Comparison of ENCODE assay signal across 8 cellular contexts in genomic region chr6:2988426-2989331, GRCh38. TPM values are rescaled to one million over a fixed set of nuclear protein-coding genes. Genes with fewer than 3 reads are reported as not detected.
DNase-seq lines count a peak whose midpoint lies in the region; ATAC-seq and TF ChIP-seq lines count a peak whose summit lies in the region.

No MANE protein-coding gene starts in this region.

- peaks cover 3% of the 10 kb centered on the region for H3K27me3 Mint-ChIP-seq in activated T-helper 2 cell treated with anti-CD3 and anti-CD28 coated beads, Interferon-gamma antibody, Interleukin-2, Interleukin-4, amounts not matched to agents 10 μg/mL and 5 μg/mL and 100 μg/mL, durations not matched to agents 14 hours and 24 hours and 36 hours (ENCODE audit: low read depth)
- no peaks in the 10 kb centered on the region for H3K27me3 Mint-ChIP-seq in natural killer cell (ENCODE audit: low read depth in 2 of 2)

- ATAC-seq in GM21717 (IDR thresholded peaks at IDR 0.05; ENCODE audit: unreplicated experiment) (peak; percentile 61), natural killer cell (peak; percentile 76 to 90 (median 82))
- peak; percentile 84 for ATAC-seq in stimulated activated naive CD8-positive, alpha-beta T cell treated with anti-CD3 and anti-CD28 coated beads, Interleukin-15, Interleukin-2, amounts not matched to agents 100 U/mL and 50 U/mL, for 24 hours

- H3K36me3 Mint-ChIP-seq in activated T-helper 2 cell treated with anti-CD3 and anti-CD28 coated beads, Interferon-gamma antibody, Interleukin-2, Interleukin-4, amounts not matched to agents 10 μg/mL and 5 μg/mL and 100 μg/mL, durations not matched to agents 14 hours and 24 hours and 36 hours (ENCODE audit: low read depth), result no peaks in the 10 kb centered on the region
- no peaks in the 10 kb centered on the region for H3K36me3 Mint-ChIP-seq in natural killer cell

- H3K4me3 ChIP-seq in fibroblast of mammary gland (ENCODE audit: control insufficient read depth, low read depth, low read length), result peak overlapping the region; percentile 73

- TF ChIP-seq CTCF in fibroblast of mammary gland (conservative IDR thresholded peaks at IDR 0.05; ENCODE audit: control insufficient read depth, insufficient read depth, low read depth, low read length) (peak; percentile 41), natural killer cell (IDR thresholded peaks at IDR 0.05) (peak; percentile 86)

- in situ Hi-C loops in KBM-7 (cut with MboI; ENCODE audit: low pct_unique_long_range_greater_than_20kb, low sequenced_read_pairs), result loop anchor here (25.0 kb wide), 1 partner anchor 1024 kb away; a partner anchor contains a TSS

- peaks cover 21% of the 10 kb centered on the region for H3K4me1 Mint-ChIP-seq in activated T-helper 2 cell treated with anti-CD3 and anti-CD28 coated beads, Interferon-gamma antibody, Interleukin-2, Interleukin-4, amounts not matched to agents 10 μg/mL and 5 μg/mL and 100 μg/mL, durations not matched to agents 14 hours and 24 hours and 36 hours (ENCODE audit: low read depth)
- H3K4me1 Mint-ChIP-seq in natural killer cell, result peaks cover 26 to 34% of the 10 kb centered on the region in 2 donors

- peak overlapping the region; percentile 93 for H3K4me3 Mint-ChIP-seq in activated T-helper 2 cell treated with anti-CD3 and anti-CD28 coated beads, Interferon-gamma antibody, Interleukin-2, Interleukin-4, amounts not matched to agents 10 μg/mL and 5 μg/mL and 100 μg/mL, durations not matched to agents 14 hours and 24 hours and 36 hours (ENCODE audit: low read depth)
- H3K4me3 Mint-ChIP-seq in natural killer cell, result peak overlapping the region; percentile 96

- peak overlapping the region; percentile 97 for H3K27ac Mint-ChIP-seq in activated T-helper 2 cell treated with anti-CD3 and anti-CD28 coated beads, Interferon-gamma antibody, Interleukin-2, Interleukin-4, amounts not matched to agents 10 μg/mL and 5 μg/mL and 100 μg/mL, durations not matched to agents 14 hours and 24 hours and 36 hours
- peak overlapping the region; percentile 95 to 99 for H3K27ac Mint-ChIP-seq in natural killer cell

- DNase-seq in DMS53 (lab: John Stamatoyannopoulos, UW) (peak; percentile 97), KBM-7 (peak; percentile 87), fibroblast of mammary gland (ENCODE audit: low read depth) (peak; percentile 92), natural killer cell (peak; percentile 77)
- DNase-seq in activated T-helper 2 cell treated with anti-CD3 and anti-CD28 coated beads, Interferon-gamma antibody, Interleukin-2, Interleukin-4, amounts not matched to agents 10 μg/mL and 5 μg/mL and 100 μg/mL, durations not matched to agents 14 hours and 24 hours and 36 hours (ENCODE audit: low spot score), result peak; percentile 74
- DNase-seq in stimulated activated naive CD8-positive, alpha-beta T cell treated with anti-CD3 and anti-CD28 coated beads, Interleukin-15, Interleukin-2, amounts not matched to agents 100 U/mL and 50 U/mL, for 24 hours, result peak; percentile 86

- H3K9me3 Mint-ChIP-seq in activated T-helper 2 cell treated with anti-CD3 and anti-CD28 coated beads, Interferon-gamma antibody, Interleukin-2, Interleukin-4, amounts not matched to agents 10 μg/mL and 5 μg/mL and 100 μg/mL, durations not matched to agents 14 hours and 24 hours and 36 hours, result no peaks in the 10 kb centered on the region
- H3K9me3 Mint-ChIP-seq in natural killer cell, result no peaks in the 10 kb centered on the region

- intact Hi-C loops in activated T-helper 2 cell treated with anti-CD3 and anti-CD28 coated beads, Interferon-gamma antibody, Interleukin-2, Interleukin-4, amounts not matched to agents 10 μg/mL and 5 μg/mL and 100 μg/mL, durations not matched to agents 14 hours and 24 hours and 36 hours (cut with micrococcal nuclease), result loop anchor here (1.0 to 2.0 kb wide), 10 partner anchors 11 to 223 kb away; partner anchors contain the start of genes BPHL, NQO2, SERPINB6 and WRNIP1
- intact Hi-C loops in natural killer cell (cut with micrococcal nuclease), result loop anchor here (1.0 to 2.0 kb wide), 7 partner anchors 16 to 222 kb away; partner anchors contain the start of gene TUBB2A

TF ChIP-seq in PFSK-1, 5 proteins besides CTCF, POLR2A, EP300 and RAD21:
- TF ChIP-seq TAF1 (IDR thresholded peaks at IDR 0.05; ENCODE audit: borderline replicate concordance, insufficient read depth, low read length), result peak; percentile 76
- TF ChIP-seq FOXP2 (optimal IDR thresholded peaks at IDR 0.05; ENCODE audit: borderline replicate concordance, extremely low read depth, extremely low read length, insufficient read depth), result peak; percentile 92
- peak; percentile 90 for TF ChIP-seq POLR2AphosphoS5 (IDR thresholded peaks at IDR 0.05; ENCODE audit: low read depth, low read length)
- TF ChIP-seq SIN3A (IDR thresholded peaks at IDR 0.05; ENCODE audit: borderline replicate concordance, insufficient read depth, low read length), result peak; percentile 14; the same call in 1 of the 2 replicates
- TF ChIP-seq REST (IDR thresholded peaks at IDR 0.05; ENCODE audit: insufficient read depth in 1 of 2, low read depth in 2 of 2, low read length in 2 of 2), result 0 out of 4 replicates have a peak, but pooled peaks of 1 of the 2 experiments have one; percentile 47

RNA-seq across cellular contexts. Expression of gene NQO2, which starts 11.0 kb away (rescaled TPM):
- 47.0 TPM for polyA plus RNA-seq in PFSK-1 (2012; ENCODE audit: insufficient read length, low read depth)
- 42.5 and 45.6 TPM in 2 replicates for total RNA-seq in activated T-helper 2 cell treated with anti-CD3 and anti-CD28 coated beads, Interferon-gamma antibody, Interleukin-2, Interleukin-4, amounts not matched to agents 10 μg/mL and 5 μg/mL and 100 μg/mL, durations not matched to agents 14 hours and 24 hours and 36 hours
- total RNA-seq in natural killer cell, result 10 to 100 TPM; 13.1 to 21.7 (median 16.2) TPM

RNA-seq across cellular contexts. Expression of gene SERPINB6, which starts 17.3 kb away (rescaled TPM):
- polyA plus RNA-seq in PFSK-1 (2012; ENCODE audit: insufficient read length, low read depth), result 81.7 TPM
- total RNA-seq in activated T-helper 2 cell treated with anti-CD3 and anti-CD28 coated beads, Interferon-gamma antibody, Interleukin-2, Interleukin-4, amounts not matched to agents 10 μg/mL and 5 μg/mL and 100 μg/mL, durations not matched to agents 14 hours and 24 hours and 36 hours, result 72.0 and 73.0 TPM in 2 replicates
- total RNA-seq in natural killer cell, result 100 to 1,000 TPM; 120 to 135 (median 129) TPM

Comparison
In these comparisons a context has a peak if more than half of its experiments do, and no peak if none do; other contexts are left out.
1. Peak in every context shown above with its lines: DNase-seq, ATAC-seq and H3K4me3 ChIP-seq.